1 cellular context compared by ENCODE assay signal in the genomic region with DNA sequence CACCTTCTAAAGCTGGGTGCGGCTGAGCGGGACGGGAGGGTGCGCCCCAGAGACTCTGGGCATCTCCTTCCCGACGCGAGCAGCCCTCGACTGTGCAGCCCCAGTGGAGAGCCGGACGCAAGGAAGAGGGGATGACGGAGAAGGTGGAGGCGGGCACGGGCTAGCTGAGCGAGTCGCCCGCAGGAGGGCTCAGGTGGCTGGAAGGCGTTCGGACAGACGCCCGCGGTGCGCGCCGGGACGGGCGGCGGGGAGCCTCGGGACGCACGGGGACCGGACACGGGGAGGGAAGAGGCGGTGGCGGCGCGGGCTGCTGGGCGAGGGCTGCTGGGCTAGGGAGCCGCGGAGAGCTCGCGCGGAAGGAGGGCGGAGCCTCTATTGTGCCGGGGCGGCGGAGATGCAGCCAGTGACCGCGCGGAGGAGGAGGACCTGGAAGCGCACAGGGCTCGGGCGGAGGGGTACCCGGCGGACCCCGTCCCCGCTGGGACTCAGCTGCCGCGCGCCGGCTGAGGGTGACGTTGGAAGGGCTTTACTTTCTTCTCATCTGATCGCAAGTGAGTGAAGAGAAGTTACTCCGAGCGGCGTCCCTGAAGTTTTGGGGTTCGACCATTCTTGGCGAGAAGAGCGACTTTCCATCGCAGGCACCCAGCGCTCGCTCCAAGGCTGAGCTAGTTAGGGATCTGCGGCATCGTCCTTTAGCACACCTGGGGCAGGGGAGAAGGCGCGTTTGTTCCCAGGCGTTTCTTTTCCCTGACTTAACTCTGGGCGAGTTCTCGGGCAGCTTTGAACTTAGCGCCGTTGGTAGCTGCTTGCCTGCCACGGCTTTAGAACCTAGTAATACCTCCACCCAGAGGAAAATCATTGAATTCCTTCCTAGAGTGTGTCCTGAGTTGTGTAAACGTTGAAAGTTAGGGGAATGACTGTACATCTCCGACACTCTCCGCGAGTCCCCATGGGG.
TF ChIP-seq lines count a peak whose summit lies in the region.

OLFML2B (minus strand) TSS at position 323 of the 955 bp plus-strand sequence. CDS start 439 bp downstream, outside the sequence.

TF ChIP-seq in H1, 55 proteins besides CTCF, POLR2A, EP300 and RAD21 (continued from another document):
- TF ChIP-seq GABPA (IDR thresholded peaks at IDR 0.05; ENCODE audit: borderline replicate concordance, insufficient read depth, low read length) (peak; percentile 45; the same call in 1 of the 2 replicates), BRCA1 (IDR thresholded peaks at IDR 0.05; ENCODE audit: low read depth, low read length) (no peak), CEBPB (IDR thresholded peaks at IDR 0.05; ENCODE audit: low read depth, low read length) (no peak), TBP (IDR thresholded peaks at IDR 0.05; ENCODE audit: low read depth, low read length) (peak; percentile 5; the same call in 1 of the 2 replicates), ASH2L (IDR thresholded peaks at IDR 0.05; ENCODE audit: low read length) (peak; percentile 95), SUZ12 (IDR thresholded peaks at IDR 0.05; ENCODE audit: low read length) (peak; percentile 50; the same call in 1 of the 2 replicates), POLR2AphosphoS5 (IDR thresholded peaks at IDR 0.05; ENCODE audit: low read depth, low read length) (peak; percentile 57; the same call in 1 of the 2 replicates), TEAD4 (IDR thresholded peaks at IDR 0.05; ENCODE audit: low read depth, low read length) (no peak), SIN3A (conservative IDR thresholded peaks at IDR 0.05 in 1 of 2, IDR thresholded peaks at IDR 0.05 in 1 of 2; ENCODE audit: low read depth in 1 of 2, low read length in 2 of 2) (no peak; a peak in 1 of 4 replicates), EGR1 (IDR thresholded peaks at IDR 0.05; ENCODE audit: borderline replicate concordance, low read depth, low read length) (no peak), SIRT6 (IDR thresholded peaks at IDR 0.05; ENCODE audit: low read length) (no peak), YY1 (IDR thresholded peaks at IDR 0.05; ENCODE audit: low read depth, low read length) (no peak), CHD2 (IDR thresholded peaks at IDR 0.05; ENCODE audit: low read length) (no peak), KDM5A (IDR thresholded peaks at IDR 0.05; ENCODE audit: low read length) (no peak), CREB1 (IDR thresholded peaks at IDR 0.05) (peak; percentile 57; the same call in 1 of the 2 replicates), EZH2 (IDR thresholded peaks at IDR 0.05; ENCODE audit: low read depth, low read length, severe bottlenecking) (peak; percentile 60), SP4 (IDR thresholded peaks at IDR 0.05; ENCODE audit: low read length) (no peak), TAF7 (optimal IDR thresholded peaks at IDR 0.05; ENCODE audit: borderline replicate concordance, low read depth, low read length) (no peak), KDM1A (IDR thresholded peaks at IDR 0.05; ENCODE audit: borderline replicate concordance, low read length) (no peak), SRF (IDR thresholded peaks at IDR 0.05; ENCODE audit: low read depth, low read length) (no peak), TAF1 (IDR thresholded peaks at IDR 0.05; ENCODE audit: low read depth, low read length) (peak; percentile 41; the same call in 1 of the 2 replicates), MAFK (IDR thresholded peaks at IDR 0.05; ENCODE audit: low read depth, low read length) (no peak), CBX8 (IDR thresholded peaks at IDR 0.05; ENCODE audit: borderline replicate concordance, low read depth, low read length) (no peak), GTF2F1 (IDR thresholded peaks at IDR 0.05; ENCODE audit: borderline replicate concordance, low read depth, low read length) (no peak), E2F6 (IDR thresholded peaks at IDR 0.05) (peak; percentile 28; the same call in 1 of the 2 replicates), NRF1 (IDR thresholded peaks at IDR 0.05; ENCODE audit: low read depth, low read length) (no peak), PHF8 (conservative IDR thresholded peaks at IDR 0.05; ENCODE audit: low read depth, low read length) (peak; percentile 46; the same call in 1 of the 2 replicates), KDM4A (IDR thresholded peaks at IDR 0.05; ENCODE audit: low read depth, low read length, severe bottlenecking) (peak; percentile 93), CHD1 (IDR thresholded peaks at IDR 0.05; ENCODE audit: low read depth, low read length) (no peak), POU5F1 (IDR thresholded peaks at IDR 0.05; ENCODE audit: low read depth, low read length) (no peak), RBBP5 (IDR thresholded peaks at IDR 0.05; ENCODE audit: borderline replicate concordance, low read depth, low read length) (peak; percentile 35; the same call in 1 of the 2 replicates), HDAC2 (IDR thresholded peaks at IDR 0.05; ENCODE audit: borderline replicate concordance in 1 of 2, low read depth in 2 of 2, low read length in 2 of 2) (0 out of 4 replicates have a peak, but pooled peaks of 1 of the 2 experiments have one; percentile 34), SP2 (IDR thresholded peaks at IDR 0.05; ENCODE audit: low read length) (no peak)
- TF ChIP-seq, protein P1, sequence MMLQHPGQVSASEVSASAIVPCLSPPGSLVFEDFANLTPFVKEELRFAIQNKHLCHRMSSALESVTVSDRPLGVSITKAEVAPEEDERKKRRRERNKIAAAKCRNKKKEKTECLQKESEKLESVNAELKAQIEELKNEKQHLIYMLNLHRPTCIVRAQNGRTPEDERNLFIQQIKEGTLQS (IDR thresholded peaks at IDR 0.05; ENCODE audit: insufficient read depth, low read depth, low read length) = no peak
- TF ChIP-seq, protein P2, sequence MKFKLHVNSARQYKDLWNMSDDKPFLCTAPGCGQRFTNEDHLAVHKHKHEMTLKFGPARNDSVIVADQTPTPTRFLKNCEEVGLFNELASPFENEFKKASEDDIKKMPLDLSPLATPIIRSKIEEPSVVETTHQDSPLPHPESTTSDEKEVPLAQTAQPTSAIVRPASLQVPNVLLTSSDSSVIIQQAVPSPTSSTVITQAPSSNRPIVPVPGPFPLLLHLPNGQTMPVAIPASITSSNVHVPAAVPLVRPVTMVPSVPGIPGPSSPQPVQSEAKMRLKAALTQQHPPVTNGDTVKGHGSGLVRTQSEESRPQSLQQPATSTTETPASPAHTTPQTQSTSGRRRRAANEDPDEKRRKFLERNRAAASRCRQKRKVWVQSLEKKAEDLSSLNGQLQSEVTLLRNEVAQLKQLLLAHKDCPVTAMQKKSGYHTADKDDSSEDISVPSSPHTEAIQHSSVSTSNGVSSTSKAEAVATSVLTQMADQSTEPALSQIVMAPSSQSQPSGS (IDR thresholded peaks at IDR 0.05; ENCODE audit: low read length) = no peak
